Comparison of ENCODE assay signal across 28 cellular contexts in the genomic region with DNA sequence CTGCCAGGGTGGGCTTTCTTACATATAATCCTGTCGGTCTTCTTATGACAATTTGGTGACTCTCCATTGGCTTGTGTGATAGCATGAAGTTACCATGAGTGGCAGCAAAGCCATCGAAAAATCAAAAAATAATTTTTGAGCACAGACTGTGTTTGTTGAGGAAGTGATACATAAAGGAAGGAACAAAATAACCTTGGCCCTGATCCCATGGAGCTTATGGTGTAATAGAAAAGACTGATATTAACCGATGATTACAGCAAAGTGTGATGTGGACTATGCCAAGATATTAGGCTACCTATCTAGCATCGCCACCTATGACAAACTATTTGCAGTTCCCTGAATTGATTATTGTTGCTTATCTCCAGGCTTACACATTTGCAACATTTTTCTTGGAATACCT.
"Had no signal": no experiment of that assay in that cellular context is flagged by ENCODE, and none has a peak within 500 bp of the region (broad histone marks: within the 10 kb centered on the region; RNA-seq: fewer than 3 reads in every experiment).

No MANE protein-coding gene starts in this region.

- H3K27ac ChIP-seq: colonic mucosa, coronary artery, dorsolateral prefrontal cortex, epithelial cell of prostate, esophagus muscularis mucosa, esophagus squamous epithelium, foreskin keratinocyte, gastrocnemius medialis, gastroesophageal sphincter, heart left ventricle, heart right ventricle, hepatocyte had no signal

- H3K27ac Mint-ChIP-seq: dendritic cell treated with granulocyte-macrophage colony-stimulating factor and Interleukin-4, amounts not matched to agents 40 ng/mL and 50 ng/mL, for 4 days; effector memory CD8-positive, alpha-beta T cell; endodermal cell had no signal

- H3K27me3 Mint-ChIP-seq: dendritic cell treated with granulocyte-macrophage colony-stimulating factor and Interleukin-4, amounts not matched to agents 40 ng/mL and 50 ng/mL, for 4 days had no signal

- FAIRE-seq: colon, endometrium, frontal cortex had no signal

- H3K27me3 ChIP-seq: colonic mucosa, dorsolateral prefrontal cortex, esophagus muscularis mucosa, esophagus squamous epithelium, foreskin keratinocyte, gastrocnemius medialis, gastroesophageal sphincter, heart left ventricle, heart right ventricle, hepatocyte had no signal

- H3K79me2 ChIP-seq: hepatocyte had no signal

- H3K36me3 ChIP-seq: colonic mucosa, esophagus muscularis mucosa, esophagus squamous epithelium, gastrocnemius medialis, gastroesophageal sphincter, heart left ventricle, heart right ventricle had no signal

- H3K4me1 Mint-ChIP-seq: endodermal cell had no signal

- H2AFZ ChIP-seq: hepatocyte had no signal

- DNase-seq: colonic mucosa; cortex of kidney; dorsolateral prefrontal cortex; effector CD4-positive, alpha-beta T cell; effector CD8-positive, alpha-beta T cell; effector memory CD4-positive, alpha-beta T cell; effector memory CD8-positive, alpha-beta T cell; endodermal cell; erythroblast; esophagus squamous epithelium; foreskin fibroblast; foreskin keratinocyte; foreskin melanocyte; gastrocnemius medialis; glutamatergic neuron; head of caudate nucleus; heart left ventricle; heart right ventricle had no signal

- ATAC-seq: effector memory CD8-positive, alpha-beta T cell; esophagus mucosa; foreskin keratinocyte; gastrocnemius medialis; gastroesophageal sphincter; heart left ventricle; heart right ventricle had no signal

- H3K4me2 ChIP-seq: hepatocyte had no signal

- H3K4me1 ChIP-seq: colonic mucosa, esophagus muscularis mucosa, esophagus squamous epithelium, foreskin keratinocyte, gastrocnemius medialis, gastroesophageal sphincter had no signal

- H3K4me3 ChIP-seq: colonic mucosa, coronary artery, dorsolateral prefrontal cortex, esophagus muscularis mucosa, esophagus squamous epithelium, gastrocnemius medialis, gastroesophageal sphincter, heart left ventricle, heart right ventricle, hepatocyte had no signal

- H3K4me3 Mint-ChIP-seq: dendritic cell treated with granulocyte-macrophage colony-stimulating factor and Interleukin-4, amounts not matched to agents 40 ng/mL and 50 ng/mL, for 4 days; effector memory CD8-positive, alpha-beta T cell; endodermal cell had no signal

- H3K9me3 ChIP-seq: colonic mucosa, gastrocnemius medialis, gastroesophageal sphincter had no signal
